Comparison of ENCODE assay signal across 12 cellular contexts in genomic region chr1:65175171-65176070, GRCh38. TPM values are rescaled to one million over a fixed set of nuclear protein-coding genes. Genes with fewer than 3 reads are reported as not detected.
DNase-seq lines count a peak whose midpoint lies in the region; ATAC-seq and TF ChIP-seq lines count a peak whose summit lies in the region.
"Had no signal": no experiment of that assay in that cellular context is flagged by ENCODE, and none has a peak within 500 bp of the region (broad histone marks: within the 10 kb centered on the region; RNA-seq: fewer than 3 reads in every experiment).

No MANE protein-coding gene starts in this region.

- 47% methylated on average over 13 of the region's 13 CpGs for WGBS in esophagus muscularis mucosa

- H3K4me1 ChIP-seq in ACC112 (ENCODE audit: control insufficient read depth, insufficient read depth, low read length, unreplicated experiment) (peaks cover 60% of the 10 kb centered on the region), esophagus muscularis mucosa (peaks cover 47 to 70% (median 55%) of the 10 kb centered on the region in 4 donors), SJCRH30 (peaks cover 41% of the 10 kb centered on the region)

- H3K4me1 Mint-ChIP-seq in nephron (peaks cover 49% of the 10 kb centered on the region), T-helper 17 cell (no peaks in the 10 kb centered on the region)
- H3K4me1 Mint-ChIP-seq: IgD-negative memory B cell had no signal

- no peak for ATAC-seq in T-helper 17 cell
- ATAC-seq: A549 had no signal

- H3K36me3 Mint-ChIP-seq in nephron (ENCODE audit: low read depth) (no peaks in the 10 kb centered on the region), T-helper 17 cell (ENCODE audit: low read depth) (no peaks in the 10 kb centered on the region)
- H3K36me3 Mint-ChIP-seq: IgD-negative memory B cell had no signal

- peak overlapping the region; percentile 33 for H3K27ac ChIP-seq in ACC112 (ENCODE audit: low read depth, low read length)
- H3K27ac ChIP-seq in esophagus muscularis mucosa (replicated peaks in 1 of 4): peak overlapping the region; percentile 40 to 71 (median 48)
- no peak overlapping the region for H3K27ac ChIP-seq in SJCRH30
- H3K27ac ChIP-seq: A549, ovary, vagina had no signal

- H3K27ac Mint-ChIP-seq in nephron: peak overlapping the region; percentile 57 to 68 (median 59)
- no peak overlapping the region for H3K27ac Mint-ChIP-seq in T-helper 17 cell
- H3K27ac Mint-ChIP-seq: IgD-negative memory B cell had no signal

- no peak for TF ChIP-seq CTCF in esophagus muscularis mucosa (IDR thresholded peaks at IDR 0.05)
- TF ChIP-seq CTCF in nephron (IDR thresholded peaks at IDR 0.05; ENCODE audit: unreplicated experiment in 3 of 3): no peak

- H2AFZ ChIP-seq in ACC112 (ENCODE audit: low read length, unreplicated experiment): no peak overlapping the region

- H3K27me3 Mint-ChIP-seq in nephron (ENCODE audit: low read depth) (no peaks in the 10 kb centered on the region), T-helper 17 cell (peaks cover 46% of the 10 kb centered on the region)

- DNase-seq in NCI-H82 treated with DMSO at 0.1 percent for 48 hours (lab: John Stamatoyannopoulos, UW; ENCODE audit: unreplicated experiment): peak; percentile 13
- no peak for DNase-seq in esophagus muscularis mucosa (ENCODE audit: extremely low spot score)
- DNase-seq in NCI-H226: no peak
- DNase-seq in T-helper 17 cell: no peak
- DNase-seq in NCI-H2081 (lab: John Stamatoyannopoulos, UW): no peak
- DNase-seq in SJCRH30: no peak

- H3K9me3 ChIP-seq in esophagus muscularis mucosa (no peaks in the 10 kb centered on the region), T-helper 17 cell (ENCODE audit: control insufficient read depth, low read length, poor library complexity, severe bottlenecking) (no peaks in the 10 kb centered on the region), SJCRH30 (replicated peaks) (no peaks in the 10 kb centered on the region)
- H3K9me3 ChIP-seq: A549, ovary, vagina had no signal

- intact Hi-C loops in esophagus muscularis mucosa (cut with DNase I): no loop called here

- no peak for TF ChIP-seq POLR2A in esophagus muscularis mucosa (IDR thresholded peaks at IDR 0.05; ENCODE audit: low read depth)

- no peaks in the 10 kb centered on the region for H3K9me3 Mint-ChIP-seq in nephron
- H3K9me3 Mint-ChIP-seq: IgD-negative memory B cell had no signal

- H3K4me3 ChIP-seq in ACC112 (ENCODE audit: low read depth, low read length) (0 out of 2 replicates have a peak overlapping the region, but pooled peaks have one; percentile 9), esophagus muscularis mucosa (peak overlapping the region in 2 of 4 donors; percentile 2 to 11), SJCRH30 (no peak overlapping the region)
- H3K4me3 ChIP-seq: A549, ovary, vagina had no signal

- no peaks in the 10 kb centered on the region for H3K27me3 ChIP-seq in ACC112 (ENCODE audit: insufficient read depth, low read length)
- H3K27me3 ChIP-seq in esophagus muscularis mucosa: no peaks in the 10 kb centered on the region
- H3K27me3 ChIP-seq in SJCRH30: no peaks in the 10 kb centered on the region
- H3K27me3 ChIP-seq: ovary, vagina had no signal

- TF ChIP-seq EP300 in esophagus muscularis mucosa (IDR thresholded peaks at IDR 0.05): no peak

- H3K4me3 Mint-ChIP-seq in nephron (peak overlapping the region in 1 of 3 experiments; percentile 2), T-helper 17 cell (no peak overlapping the region)
- H3K4me3 Mint-ChIP-seq: IgD-negative memory B cell had no signal

- H3K79me2 ChIP-seq in ACC112 (ENCODE audit: control insufficient read depth, insufficient read depth, low read length, unreplicated experiment): peaks cover 96% of the 10 kb centered on the region

- H3K36me3 ChIP-seq in ACC112 (ENCODE audit: insufficient read depth, low read length) (no peaks in the 10 kb centered on the region), esophagus muscularis mucosa (no peaks in the 10 kb centered on the region), SJCRH30 (no peaks in the 10 kb centered on the region)
- H3K36me3 ChIP-seq: ovary, vagina had no signal

RNA-seq across cellular contexts. Expression of gene AK4, which starts 27.4 kb away (rescaled TPM):
- 10 to 100 TPM; 41.1 to 66.0 (median 51.2) TPM for total RNA-seq in esophagus muscularis mucosa
- total RNA-seq in T-helper 17 cell: under 1 TPM; 0.05 to 0.07 TPM
- 54.5 and 57.2 TPM in 2 replicates for total RNA-seq in SJCRH30 (2014; rRNA removed; shearing (Covaris generic))

Comparison
In these comparisons a context has a peak if more than half of its experiments do, and no peak if none do; other contexts are left out.
1. RNA of gene AK4, which starts 27.4 kb away (total RNA-seq): 54.5 to 57.2 TPM in SJCRH30 and 41.1 to 66.0 TPM in esophagus muscularis mucosa; 0.05 to 0.07 TPM in T-helper 17 cell; every median in the first group is over 10 times any median in the second.